26 cellular contexts compared by ENCODE assay signal in the genomic region with DNA sequence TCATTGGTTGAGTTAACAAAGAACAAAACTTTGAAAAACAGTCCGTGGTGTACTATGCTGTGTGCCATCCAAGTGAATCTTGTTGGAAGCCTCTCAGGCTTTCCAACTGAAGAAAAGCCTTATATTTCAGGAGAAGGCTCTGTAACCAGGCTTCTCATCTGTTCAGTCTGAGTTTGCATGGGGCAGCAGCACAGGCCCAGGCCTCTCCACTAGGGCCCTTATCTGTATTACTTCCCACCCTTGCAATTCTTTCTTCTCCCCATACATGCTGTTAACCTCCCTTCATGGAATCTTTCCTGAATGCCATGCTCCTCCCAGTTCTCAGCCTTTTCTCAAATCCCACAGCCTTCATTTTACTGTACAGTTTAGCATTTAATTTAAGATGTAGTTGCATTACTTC. TPM values are rescaled to one million over a fixed set of nuclear protein-coding genes. Genes with fewer than 3 reads are reported as not detected.
DNase-seq lines count a peak whose midpoint lies in the region; ATAC-seq, FAIRE-seq and TF ChIP-seq lines count a peak whose summit lies in the region.
"Had no signal": no experiment of that assay in that cellular context is flagged by ENCODE, and none has a peak within 500 bp of the region (broad histone marks: within the 10 kb centered on the region; RNA-seq: fewer than 3 reads in every experiment).

No MANE protein-coding gene starts in this region.

- peaks cover 15% of the 10 kb centered on the region for H3K36me3 Mint-ChIP-seq in astrocyte (ENCODE audit: low read depth, unreplicated experiment)
- H3K36me3 Mint-ChIP-seq: CD14-positive monocyte had no signal

- H2BK12ac ChIP-seq in mesenchymal stem cell (ENCODE audit: low read length in 2 of 2), result no peak overlapping the region

- H3K79me2 ChIP-seq in astrocyte (ENCODE audit: insufficient read depth, low read length), result peaks cover 100% of the 10 kb centered on the region

- H3K18ac ChIP-seq in mesenchymal stem cell (ENCODE audit: low read depth in 1 of 2, low read length in 2 of 2), result no peak overlapping the region

- no peak for TF ChIP-seq CTCF in cardiac muscle cell (IDR thresholded peaks at IDR 0.05; ENCODE audit: low read depth, low read length)
- no peak for TF ChIP-seq CTCF in astrocyte (IDR thresholded peaks at IDR 0.05; ENCODE audit: insufficient read depth, low read depth, low read length)

- H3K4ac ChIP-seq in mesenchymal stem cell (ENCODE audit: low read depth in 1 of 2, low read length in 2 of 2), result no peak overlapping the region

- no peak overlapping the region for H3K23ac ChIP-seq in mesenchymal stem cell (ENCODE audit: low read length in 2 of 2)

- H3K4me3 Mint-ChIP-seq in astrocyte (ENCODE audit: unreplicated experiment), result peak overlapping the region; percentile 58
- H3K4me3 Mint-ChIP-seq: activated naive CD4-positive, alpha-beta T cell treated with anti-CD3 and anti-CD28 coated beads for 36 hours; activated T-cell treated with anti-CD3 and anti-CD28 coated beads, Interleukin-2, amount 50 U/mL, for 72 hours; CD14-positive monocyte had no signal

- peak overlapping the region; percentile 36 for H4K8ac ChIP-seq in mesenchymal stem cell (ENCODE audit: low read length)

- peak; percentile 46 to 49 for DNase-seq in cardiac muscle cell (ENCODE audit: low read depth in 1 of 2, low spot score in 1 of 2)
- DNase-seq in left cardiac atrium, result no peak
- DNase-seq in astrocyte (ENCODE audit: low read depth), result no peak
- DNase-seq in mesenchymal stem cell, result peak; percentile 35
- DNase-seq in superior temporal gyrus (ENCODE audit: extremely low spot score), result peak; percentile 39
- DNase-seq in NCI-H524 treated with DMSO at 0.1 percent for 48 hours (lab: John Stamatoyannopoulos, UW), result no peak
- DNase-seq in GM19238 (ENCODE audit: insufficient read length, low spot score), result no peak
- DNase-seq: activated CD4-positive, alpha-beta T cell treated with anti-CD3 and anti-CD28 coated beads for 1 hour; activated naive CD4-positive, alpha-beta T cell treated with anti-CD3 and anti-CD28 coated beads for 36 hours; activated T-cell treated with anti-CD3 and anti-CD28 coated beads, Interleukin-2, amount 50 U/mL, for 72 hours; cerebellar nuclear complex; erythroblast; KG1; kidney; NCI-H1694 treated with DMSO at 0.1 percent for 48 hours; NCI-H748 treated with DMSO at 0.1 percent for 48 hours; pancreas; right cardiac atrium; stimulated activated CD4-positive, alpha-beta T cell treated with anti-CD3 and anti-CD28 coated beads, Interleukin-15, amount 100 ng/mL, for 24 hours had no signal

- H3K27me3 ChIP-seq in cardiac muscle cell, result no peaks in the 10 kb centered on the region
- no peaks in the 10 kb centered on the region for H3K27me3 ChIP-seq in astrocyte (ENCODE audit: insufficient read depth, low read length)
- H3K27me3 ChIP-seq in mesenchymal stem cell (ENCODE audit: control insufficient read depth in 1 of 2, insufficient read depth in 1 of 2, low read length in 2 of 2), result no peaks in the 10 kb centered on the region
- H3K27me3 ChIP-seq: pancreas had no signal

- peaks cover 84% of the 10 kb centered on the region for H4K20me1 ChIP-seq in astrocyte (ENCODE audit: insufficient read depth, low read length)

- intact Hi-C loops in left cardiac atrium (cut with DNase I), result no loop called here

- H3K9me3 ChIP-seq in cardiac muscle cell (ENCODE audit: low read depth), result no peaks in the 10 kb centered on the region
- H3K9me3 ChIP-seq in astrocyte (ENCODE audit: insufficient read depth, low read depth, low read length), result no peaks in the 10 kb centered on the region
- H3K9me3 ChIP-seq in mesenchymal stem cell (ENCODE audit: control insufficient read depth, low read length), result no peaks in the 10 kb centered on the region
- H3K9me3 ChIP-seq: HAP-1, pancreas had no signal

- H2BK15ac ChIP-seq in mesenchymal stem cell (ENCODE audit: low read depth, poor library complexity, severe bottlenecking), result no peak overlapping the region

- H2AK5ac ChIP-seq in mesenchymal stem cell (ENCODE audit: low read length, severe bottlenecking), result no peak overlapping the region

- peak overlapping the region; percentile 87 for H3K27ac Mint-ChIP-seq in astrocyte (ENCODE audit: unreplicated experiment)
- H3K27ac Mint-ChIP-seq: activated naive CD4-positive, alpha-beta T cell treated with anti-CD3 and anti-CD28 coated beads for 36 hours; activated T-cell treated with anti-CD3 and anti-CD28 coated beads, Interleukin-2, amount 50 U/mL, for 72 hours; CD14-positive monocyte had no signal

- H2BK120ac ChIP-seq in mesenchymal stem cell (ENCODE audit: low read depth, low read length), result no peak overlapping the region

- H3K27me3 Mint-ChIP-seq in astrocyte (ENCODE audit: low read depth, unreplicated experiment), result no peaks in the 10 kb centered on the region

- ATAC-seq in left cardiac atrium (no peak), HG03280 (IDR thresholded peaks at IDR 0.05; ENCODE audit: unreplicated experiment) (no peak)
- ATAC-seq: activated T-cell treated with anti-CD3 and anti-CD28 coated beads, Interleukin-2, amount 50 U/mL, for 72 hours; pancreas; right cardiac atrium had no signal

- H3K4me3 ChIP-seq in cardiac muscle cell (no peak overlapping the region), astrocyte (ENCODE audit: insufficient read depth, low read depth, low read length) (no peak overlapping the region), mesenchymal stem cell (ENCODE audit: insufficient read depth in 1 of 2, low read depth in 1 of 2, low read length in 2 of 2) (no peak overlapping the region)
- H3K4me3 ChIP-seq: HAP-1, lung, pancreas had no signal

- H3K14ac ChIP-seq in mesenchymal stem cell (ENCODE audit: low read length in 2 of 2), result no peak overlapping the region

- H2BK5ac ChIP-seq in mesenchymal stem cell (ENCODE audit: low read depth, low read length, poor library complexity, severe bottlenecking), result no peak overlapping the region

- H3K9me3 Mint-ChIP-seq in astrocyte (ENCODE audit: unreplicated experiment), result no peaks in the 10 kb centered on the region
- H3K9me3 Mint-ChIP-seq: activated naive CD4-positive, alpha-beta T cell treated with anti-CD3 and anti-CD28 coated beads for 36 hours; activated T-cell treated with anti-CD3 and anti-CD28 coated beads, Interleukin-2, amount 50 U/mL, for 72 hours had no signal

- no peak overlapping the region for H3K9ac ChIP-seq in astrocyte (ENCODE audit: low read length)
- no peak overlapping the region for H3K9ac ChIP-seq in mesenchymal stem cell (ENCODE audit: low read length)

- H3K4me1 ChIP-seq in cardiac muscle cell (ENCODE audit: low read depth) (peaks cover 9% of the 10 kb centered on the region), astrocyte (ENCODE audit: insufficient read depth, low read length) (peaks cover 43% of the 10 kb centered on the region), mesenchymal stem cell (ENCODE audit: control insufficient read depth, insufficient read depth, low read depth, low read length) (peaks cover 9% of the 10 kb centered on the region)
- H3K4me1 ChIP-seq: HAP-1 had no signal

- no peaks in the 10 kb centered on the region for H3K79me1 ChIP-seq in mesenchymal stem cell (replicated peaks; ENCODE audit: low read length, poor library complexity, severe bottlenecking)

- H3K4me2 ChIP-seq in astrocyte (ENCODE audit: low read length), result peak overlapping the region; percentile 15
- no peak overlapping the region for H3K4me2 ChIP-seq in mesenchymal stem cell (ENCODE audit: low read length, poor library complexity, severe bottlenecking)

- no peak overlapping the region for H4K91ac ChIP-seq in mesenchymal stem cell (ENCODE audit: low read length)

- no peak for FAIRE-seq in astrocyte (lab: Jason Lieb, UNC)
- FAIRE-seq: A204.1, frontal cortex, GM18507, kidney, pancreas had no signal

- H2AFZ ChIP-seq in astrocyte (ENCODE audit: low read depth, low read length) (no peak overlapping the region), mesenchymal stem cell (ENCODE audit: low read depth, low read length) (no peak overlapping the region)

- peaks cover 77% of the 10 kb centered on the region for H3K4me1 Mint-ChIP-seq in astrocyte (ENCODE audit: low read depth, unreplicated experiment)
- H3K4me1 Mint-ChIP-seq: CD14-positive monocyte had no signal

- H3K27ac ChIP-seq in cardiac muscle cell (peak overlapping the region; percentile 61), astrocyte (ENCODE audit: low read depth, low read length) (no peak overlapping the region), mesenchymal stem cell (ENCODE audit: low read length, poor library complexity, severe bottlenecking) (peak overlapping the region; percentile 30)
- H3K27ac ChIP-seq: pancreas had no signal

- H3K36me3 ChIP-seq in cardiac muscle cell (no peaks in the 10 kb centered on the region), astrocyte (ENCODE audit: insufficient read depth, low read length) (peaks cover 27% of the 10 kb centered on the region), mesenchymal stem cell (ENCODE audit: control insufficient read depth in 1 of 2, insufficient read depth in 2 of 2, low read depth in 1 of 2, low read length in 2 of 2) (peaks cover 0 to 17% of the 10 kb centered on the region in 2 experiments)
- H3K36me3 ChIP-seq: HAP-1, pancreas had no signal

- 85% methylated on average over 1 of the region's 1 CpG for WGBS in mesenchymal stem cell

RNA-seq across cellular contexts. Expression of a gene that starts 28.3 kb away (rescaled TPM):
- total RNA-seq in cardiac muscle cell (18.2 and 24.7 TPM in 2 replicates), left cardiac atrium (10 to 100 TPM; 11.5 to 17.4 TPM), astrocyte (492 and 498 TPM in 2 replicates)
- 8.4 and 11.2 TPM in 2 replicates for polyA plus RNA-seq in cardiac muscle cell
- 92.4 TPM for polyA plus RNA-seq in mesenchymal stem cell (2013, experiment 1 of 2)
- 92.2 TPM for polyA plus RNA-seq in mesenchymal stem cell (2013, experiment 2 of 2)

Comparison
In these comparisons a context has a peak if more than half of its experiments do, and no peak if none do; other contexts are left out.
1. DNase-seq: peak in cardiac muscle cell (2 of 2), mesenchymal stem cell (single experiment) and superior temporal gyrus (single experiment); none in left cardiac atrium (single experiment), astrocyte (single experiment), NCI-H524 treated with DMSO at 0.1 percent for 48 hours (single experiment) and GM19238 (single experiment).
2. RNA of a gene that starts 28.3 kb away (total RNA-seq): 492 to 498 TPM in astrocyte; 18.2 to 24.7 TPM in cardiac muscle cell and 11.5 to 17.4 TPM in left cardiac atrium; every median in the first group is over 10 times any median in the second.